14 cellular contexts compared by ENCODE assay signal in the genomic region with DNA sequence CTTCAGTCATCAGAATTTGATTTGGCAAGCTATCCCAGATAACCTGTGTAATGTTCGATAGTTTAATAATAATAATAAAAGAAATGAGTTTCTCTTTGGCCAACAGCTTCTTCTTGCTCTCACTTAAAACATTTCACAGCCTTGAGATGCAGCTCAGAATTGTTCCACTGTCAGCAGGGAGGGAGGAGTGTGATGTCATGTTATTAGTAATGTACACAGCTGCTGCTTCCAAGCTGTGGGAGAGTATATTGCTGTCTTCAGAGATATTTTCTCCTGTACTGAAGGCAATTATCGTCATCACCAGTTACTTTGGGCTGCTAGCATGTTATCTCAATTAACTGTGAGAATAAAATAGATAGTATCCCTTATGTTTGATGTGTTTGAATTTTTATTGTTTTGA.
A peak's percentile ranks its signal among the peaks of the same experiment; 100 is the strongest.
DNase-seq lines count a peak whose midpoint lies in the region; ATAC-seq and TF ChIP-seq lines count a peak whose summit lies in the region.
"Had no signal": no experiment of that assay in that cellular context is flagged by ENCODE, and none has a peak within 500 bp of the region (broad histone marks: within the 10 kb centered on the region; RNA-seq: fewer than 3 reads in every experiment).

No MANE protein-coding gene starts in this region.

- 57 to 78% methylated on average over 2 of the region's 2 CpGs for WGBS in sigmoid colon, 2 donors

- H3K4me3 ChIP-seq in sigmoid colon: peak overlapping the region in 1 of 4 donors; percentile 3
- H3K4me3 ChIP-seq: smooth muscle cell had no signal

- no peak for TF ChIP-seq CTCF in sigmoid colon (IDR thresholded peaks at IDR 0.05)

- peak; percentile 60 for ATAC-seq in Right ventricle myocardium superior (ENCODE audit: poor library complexity)
- ATAC-seq in activated CD8-positive, alpha-beta T cell treated with anti-CD3 and anti-CD28 coated beads, Interleukin-2, amount 10 ng/mL, durations not matched to agents 7 days and 5 days: no peak
- ATAC-seq in GM19351 (IDR thresholded peaks at IDR 0.05; ENCODE audit: unreplicated experiment): no peak
- no peak for ATAC-seq in HG03378 (IDR thresholded peaks at IDR 0.05; ENCODE audit: unreplicated experiment)

- peak overlapping the region; percentile 38 to 72 (median 51) for H3K27ac ChIP-seq in sigmoid colon

- DNase-seq in HT1080 (ENCODE audit: low read depth): peak; percentile 15
- peak; percentile 80 for DNase-seq in amniotic epithelial cell (ENCODE audit: low read depth)
- no peak for DNase-seq in Right ventricle myocardium superior
- DNase-seq in sigmoid colon: no peak
- no peak for DNase-seq in activated CD8-positive, alpha-beta T cell treated with anti-CD3 and anti-CD28 coated beads, Interleukin-2, amount 10 ng/mL, durations not matched to agents 7 days and 5 days
- no peak for DNase-seq in glomerular visceral epithelial cell (ENCODE audit: extremely low spot score)
- DNase-seq: activated CD4-positive, alpha-beta memory T cell treated with anti-CD3 and anti-CD28 coated beads for 36 hours; activated naive CD8-positive, alpha-beta T cell treated with anti-CD3 and anti-CD28 coated beads, Interleukin-2, amount 10 ng/mL, durations not matched to agents 7 days and 5 days; foreskin melanocyte; NCI-H2107; SW 1271 had no signal

- no peaks in the 10 kb centered on the region for H3K36me3 ChIP-seq in sigmoid colon

- no peaks in the 10 kb centered on the region for H3K9me3 Mint-ChIP-seq in activated CD8-positive, alpha-beta T cell treated with anti-CD3 and anti-CD28 coated beads, Interleukin-2, amount 10 ng/mL, durations not matched to agents 7 days and 5 days (ENCODE audit: insufficient read depth)
- H3K9me3 Mint-ChIP-seq: activated CD4-positive, alpha-beta memory T cell treated with anti-CD3 and anti-CD28 coated beads for 36 hours; activated naive CD8-positive, alpha-beta T cell treated with anti-CD3 and anti-CD28 coated beads, Interleukin-2, amount 10 ng/mL, durations not matched to agents 7 days and 5 days had no signal

- peaks cover 9% of the 10 kb centered on the region for H3K27me3 Mint-ChIP-seq in activated CD8-positive, alpha-beta T cell treated with anti-CD3 and anti-CD28 coated beads, Interleukin-2, amount 10 ng/mL, durations not matched to agents 7 days and 5 days (ENCODE audit: low read depth)

- TF ChIP-seq EP300 in sigmoid colon (IDR thresholded peaks at IDR 0.05): no peak

- POLR2A ChIA-PET in activated CD8-positive, alpha-beta T cell treated with anti-CD3 and anti-CD28 coated beads, Interleukin-2, amount 10 ng/mL, durations not matched to agents 7 days and 5 days (lab: Charles Lee): no interaction called here

- CTCF ChIA-PET in activated CD8-positive, alpha-beta T cell treated with anti-CD3 and anti-CD28 coated beads, Interleukin-2, amount 10 ng/mL, durations not matched to agents 7 days and 5 days (lab: Charles Lee): interaction anchor here (1.6 kb wide), 1 partner anchor 65 kb away, joined by 4 read pairs; no protein-coding TSS in a partner anchor

- H3K36me3 Mint-ChIP-seq in activated CD8-positive, alpha-beta T cell treated with anti-CD3 and anti-CD28 coated beads, Interleukin-2, amount 10 ng/mL, durations not matched to agents 7 days and 5 days (ENCODE audit: low read depth): no peaks in the 10 kb centered on the region
- H3K36me3 Mint-ChIP-seq: activated CD4-positive, alpha-beta memory T cell treated with anti-CD3 and anti-CD28 coated beads for 36 hours; activated naive CD8-positive, alpha-beta T cell treated with anti-CD3 and anti-CD28 coated beads, Interleukin-2, amount 10 ng/mL, durations not matched to agents 7 days and 5 days had no signal

- peaks cover 0 to 45% (median 27%) of the 10 kb centered on the region in 4 donors for H3K4me1 ChIP-seq in sigmoid colon

- no peak overlapping the region for H3K4me3 Mint-ChIP-seq in activated CD8-positive, alpha-beta T cell treated with anti-CD3 and anti-CD28 coated beads, Interleukin-2, amount 10 ng/mL, durations not matched to agents 7 days and 5 days
- H3K4me3 Mint-ChIP-seq: activated CD4-positive, alpha-beta memory T cell treated with anti-CD3 and anti-CD28 coated beads for 36 hours; activated naive CD8-positive, alpha-beta T cell treated with anti-CD3 and anti-CD28 coated beads, Interleukin-2, amount 10 ng/mL, durations not matched to agents 7 days and 5 days had no signal

- intact Hi-C loops in Right ventricle myocardium superior (cut with DNase I) (no loop called here), sigmoid colon (cut with DNase I) (no loop called here)

- no peak for TF ChIP-seq POLR2A in sigmoid colon (IDR thresholded peaks at IDR 0.05)

- H3K27me3 ChIP-seq in sigmoid colon: no peaks in the 10 kb centered on the region

- H3K27ac Mint-ChIP-seq in activated CD8-positive, alpha-beta T cell treated with anti-CD3 and anti-CD28 coated beads, Interleukin-2, amount 10 ng/mL, durations not matched to agents 7 days and 5 days: no peak overlapping the region
- H3K27ac Mint-ChIP-seq: activated CD4-positive, alpha-beta memory T cell treated with anti-CD3 and anti-CD28 coated beads for 36 hours; activated naive CD8-positive, alpha-beta T cell treated with anti-CD3 and anti-CD28 coated beads, Interleukin-2, amount 10 ng/mL, durations not matched to agents 7 days and 5 days had no signal

- no peaks in the 10 kb centered on the region for H3K9me3 ChIP-seq in sigmoid colon

- H3K4me1 Mint-ChIP-seq in activated CD8-positive, alpha-beta T cell treated with anti-CD3 and anti-CD28 coated beads, Interleukin-2, amount 10 ng/mL, durations not matched to agents 7 days and 5 days (ENCODE audit: low read depth): peaks cover 6% of the 10 kb centered on the region

Comparison
In these comparisons a context has a peak if more than half of its experiments do, and no peak if none do; other contexts are left out.
1. DNase-seq: peak in HT1080 (single experiment) and amniotic epithelial cell (single experiment); none in Right ventricle myocardium superior (single experiment), sigmoid colon (single experiment), activated CD8-positive, alpha-beta T cell treated with anti-CD3 and anti-CD28 coated beads, Interleukin-2, amount 10 ng/mL, durations not matched to agents 7 days and 5 days (single experiment) and glomerular visceral epithelial cell (single experiment).